In the genomic region with DNA sequence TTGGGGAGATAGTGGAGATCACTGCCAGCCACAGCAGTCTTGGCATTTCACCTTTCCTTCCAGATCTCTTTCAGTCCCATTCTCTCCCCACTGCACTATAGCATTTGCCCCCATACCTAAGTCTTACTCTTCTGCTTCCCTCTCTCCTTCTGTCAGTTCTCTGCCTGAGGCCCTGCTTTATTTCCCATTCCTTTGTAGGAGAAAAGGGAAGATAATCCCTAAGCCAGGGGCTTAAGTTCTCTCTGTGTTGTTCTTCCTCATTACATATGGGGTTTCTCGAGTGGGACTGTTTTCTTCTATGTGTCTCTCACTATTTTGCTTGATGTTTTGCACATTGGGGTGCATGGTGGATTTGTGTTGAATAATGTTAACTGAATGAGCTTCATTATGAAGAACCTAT, we compare ENCODE assay signal across 8 cellular contexts. TPM values are rescaled to one million over a fixed set of nuclear protein-coding genes. Genes with fewer than 3 reads are reported as not detected.
DNase-seq lines count a peak whose midpoint lies in the region; ATAC-seq and TF ChIP-seq lines count a peak whose summit lies in the region.

No MANE protein-coding gene starts in this region.

- H2AK5ac ChIP-seq in mesendoderm (ENCODE audit: low read length) = no peak overlapping the region

- in situ Hi-C loops in transverse colon (cut with MboI; ENCODE audit: low pct_ligation_motif_present in 1 of 4, low pct_unique_long_range_greater_than_20kb in 1 of 4, low sequenced_read_pairs in 3 of 4) = no loop called here

- H3K4me3 ChIP-seq in cardiac muscle cell = no peak overlapping the region
- no peak overlapping the region for H3K4me3 ChIP-seq in mesendoderm (ENCODE audit: low read length)
- H3K4me3 ChIP-seq in transverse colon = no peak overlapping the region

- H3K79me1 ChIP-seq in mesendoderm (ENCODE audit: low read length) = no peaks in the 10 kb centered on the region

- intact Hi-C loops in Right ventricle myocardium inferior (cut with DNase I) (loop anchor here (5.0 to 10.0 kb wide), 2 partner anchors 356 to 407 kb away; a partner anchor contains a TSS), transverse colon (cut with DNase I; ENCODE audit: low total_unique reads) (loop anchor here (5.0 kb wide), 1 partner anchor 598 kb away; a partner anchor contains a TSS)

- no peak overlapping the region for H4K5ac ChIP-seq in mesendoderm (ENCODE audit: low read length)

- no CpG with 5 or more reads among the region's 1 CpG for WGBS in mesendoderm (ENCODE audit: extremely low coverage, insufficient coverage, low lambda C conversion rate)
- WGBS in transverse colon (ENCODE audit: low coverage in 1 of 2), 2 donors = 20 to 43% methylated on average over 1 of the region's 1 CpG

- TF ChIP-seq EP300 in transverse colon (IDR thresholded peaks at IDR 0.05; ENCODE audit: low read depth) = no peak

- H3K79me2 ChIP-seq in mesendoderm (ENCODE audit: control insufficient read depth, insufficient read depth, low read length) = no peaks in the 10 kb centered on the region

- H3K4me2 ChIP-seq in mesendoderm (ENCODE audit: low read length) = no peak overlapping the region

- H3K36me3 ChIP-seq in cardiac muscle cell = peaks cover 1% of the 10 kb centered on the region
- no peaks in the 10 kb centered on the region for H3K36me3 ChIP-seq in mesendoderm (ENCODE audit: control insufficient read depth, insufficient read depth, low read length)
- H3K36me3 ChIP-seq in transverse colon = no peaks in the 10 kb centered on the region

- H2BK120ac ChIP-seq in mesendoderm (ENCODE audit: low read depth, low read length) = no peak overlapping the region

- no peak for TF ChIP-seq CTCF in cardiac muscle cell (IDR thresholded peaks at IDR 0.05; ENCODE audit: low read depth, low read length)
- no peak for TF ChIP-seq CTCF in transverse colon (IDR thresholded peaks at IDR 0.05)

- no peak for ATAC-seq in Right ventricle myocardium inferior
- ATAC-seq in activated naive CD4-positive, alpha-beta T cell treated with anti-CD3 and anti-CD28 coated beads, Interleukin-2, amount 50 U/mL, for 72 hours = no peak

- H3K4me1 ChIP-seq in cardiac muscle cell (ENCODE audit: low read depth) (peaks cover 29% of the 10 kb centered on the region), mesendoderm (ENCODE audit: control insufficient read depth, low read depth, low read length) (peaks cover 8% of the 10 kb centered on the region), transverse colon (peaks cover 41 to 85% (median 55%) of the 10 kb centered on the region in 4 donors)

- peaks cover 9% of the 10 kb centered on the region in 2 donors for H3K36me3 Mint-ChIP-seq in activated naive CD4-positive, alpha-beta T cell treated with anti-CD3 and anti-CD28 coated beads, Interleukin-2, amount 50 U/mL, for 72 hours

- H3K23ac ChIP-seq in mesendoderm (ENCODE audit: low read length) = no peak overlapping the region

- H3K56ac ChIP-seq in mesendoderm (ENCODE audit: low read length) = peak overlapping the region; percentile 46

- H3K18ac ChIP-seq in mesendoderm (ENCODE audit: low read length) = no peak overlapping the region

- H2BK15ac ChIP-seq in mesendoderm (replicated peaks; ENCODE audit: low read depth) = no peak overlapping the region

- peak overlapping the region; percentile 80 to 96 for H3K27ac Mint-ChIP-seq in activated naive CD4-positive, alpha-beta T cell treated with anti-CD3 and anti-CD28 coated beads, Interleukin-2, amount 50 U/mL, for 72 hours

- H3K27me3 ChIP-seq in cardiac muscle cell (no peaks in the 10 kb centered on the region), mesendoderm (ENCODE audit: insufficient read depth, low read length, poor library complexity) (no peaks in the 10 kb centered on the region), transverse colon (no peaks in the 10 kb centered on the region)

- H4K8ac ChIP-seq in mesendoderm (ENCODE audit: low read depth, low read length) = no peak overlapping the region

- H3K27ac ChIP-seq in cardiac muscle cell (peak overlapping the region; percentile 94), mesendoderm (ENCODE audit: low read depth, low read length) (no peak overlapping the region), transverse colon (peak overlapping the region; percentile 97 to 99 (median 99))

- no peaks in the 10 kb centered on the region for H3K9me3 Mint-ChIP-seq in activated naive CD4-positive, alpha-beta T cell treated with anti-CD3 and anti-CD28 coated beads, Interleukin-2, amount 50 U/mL, for 72 hours

- H3K9me3 ChIP-seq in cardiac muscle cell (ENCODE audit: low read depth) (no peaks in the 10 kb centered on the region), transverse colon (no peaks in the 10 kb centered on the region)

- H3K9ac ChIP-seq in mesendoderm (ENCODE audit: low read length) = no peak overlapping the region

- H3K4ac ChIP-seq in mesendoderm (ENCODE audit: low read depth, low read length) = no peak overlapping the region

- DNase-seq in cardiac muscle cell (ENCODE audit: low read depth in 1 of 2, low spot score in 1 of 2) = no peak
- no peak for DNase-seq in Right ventricle myocardium inferior (ENCODE audit: missing footprints)
- DNase-seq in activated naive CD4-positive, alpha-beta T cell treated with anti-CD3 and anti-CD28 coated beads, Interleukin-2, amount 50 U/mL, for 72 hours (ENCODE audit: low spot score in 2 of 2) = no peak
- no peak for DNase-seq in mesendoderm
- DNase-seq in transverse colon = no peak
- no peak for DNase-seq in occipital lobe (lab: John Stamatoyannopoulos, UW)
- DNase-seq in NCI-H774 (lab: John Stamatoyannopoulos, UW) = no peak
- DNase-seq in iPS-NIHi11 (ENCODE audit: low spot score) = no peak

- no peak overlapping the region for H2BK5ac ChIP-seq in mesendoderm (ENCODE audit: low read length)

- no peak for TF ChIP-seq POLR2A in transverse colon (IDR thresholded peaks at IDR 0.05)

RNA-seq across cellular contexts. Expression of a gene that starts 6.4 kb away (rescaled TPM):
- total RNA-seq in cardiac muscle cell = 11.1 and 20.8 TPM in 2 replicates
- polyA plus RNA-seq in cardiac muscle cell = 9.0 and 9.7 TPM in 2 replicates
- 25.0 TPM for total RNA-seq in Right ventricle myocardium inferior
- 10 to 100 TPM; 34.9 to 41.2 TPM for total RNA-seq in activated naive CD4-positive, alpha-beta T cell treated with anti-CD3 and anti-CD28 coated beads, Interleukin-2, amount 50 U/mL, for 72 hours
- polyA plus RNA-seq in mesendoderm (2013, experiment 1 of 2) = 1.9 TPM
- polyA plus RNA-seq in mesendoderm (2013, experiment 2 of 2) = 1.8 TPM
- total RNA-seq in transverse colon = 10 to 100 TPM; 18.3 to 33.7 (median 30.2) TPM
- total RNA-seq in occipital lobe = 16.4 TPM

RNA-seq across cellular contexts. Expression of a gene that starts 14.4 kb away (rescaled TPM):
- 27.4 and 51.2 TPM in 2 replicates for total RNA-seq in cardiac muscle cell
- polyA plus RNA-seq in cardiac muscle cell = 31.3 and 66.1 TPM in 2 replicates
- total RNA-seq in Right ventricle myocardium inferior = 35.4 TPM
- 1 to 10 TPM; 1.3 to 1.8 TPM for total RNA-seq in activated naive CD4-positive, alpha-beta T cell treated with anti-CD3 and anti-CD28 coated beads, Interleukin-2, amount 50 U/mL, for 72 hours
- polyA plus RNA-seq in mesendoderm (2013, experiment 1 of 2) = 2.9 TPM
- polyA plus RNA-seq in mesendoderm (2013, experiment 2 of 2) = 2.3 TPM
- 10 to 100 TPM in 1 of 4 donors, 1 to 10 TPM in 3; 2.4 to 13.1 (median 6.8) TPM for total RNA-seq in transverse colon
- total RNA-seq in occipital lobe = 1.2 TPM

RNA-seq across cellular contexts. Expression of a gene that starts 16.9 kb away (rescaled TPM):
- 107 and 130 TPM in 2 replicates for total RNA-seq in cardiac muscle cell
- polyA plus RNA-seq in cardiac muscle cell = 158 and 168 TPM in 2 replicates
- total RNA-seq in Right ventricle myocardium inferior = 105 TPM
- 100 to 1,000 TPM in 1 of 2 donors, 10 to 100 TPM in 1; 91.4 to 103 TPM for total RNA-seq in activated naive CD4-positive, alpha-beta T cell treated with anti-CD3 and anti-CD28 coated beads, Interleukin-2, amount 50 U/mL, for 72 hours
- polyA plus RNA-seq in mesendoderm (2013, experiment 1 of 2) = 35.8 TPM
- polyA plus RNA-seq in mesendoderm (2013, experiment 2 of 2) = 33.4 TPM
- 10 to 100 TPM; 59.8 to 95.3 (median 86.5) TPM for total RNA-seq in transverse colon
- total RNA-seq in occipital lobe = 20.1 TPM

RNA-seq across cellular contexts. Expression of a gene that starts 17.4 kb away (rescaled TPM):
- total RNA-seq in cardiac muscle cell (14.0 and 14.3 TPM in 2 replicates), Right ventricle myocardium inferior (21.7 TPM), transverse colon (10 to 100 TPM in 1 of 4 donors, 1 to 10 TPM in 2, not detected in 1; 4.9 to 50.4 (median 9.6) TPM), occipital lobe (14.2 TPM)
- polyA plus RNA-seq in cardiac muscle cell = 10.7 and 13.7 TPM in 2 replicates
- 10 to 100 TPM in 1 of 2 donors, 1 to 10 TPM in 1; 8.0 to 20.2 TPM for total RNA-seq in activated naive CD4-positive, alpha-beta T cell treated with anti-CD3 and anti-CD28 coated beads, Interleukin-2, amount 50 U/mL, for 72 hours
- polyA plus RNA-seq in mesendoderm (2013, experiment 1 of 2) = 12.7 TPM
- 13.3 TPM for polyA plus RNA-seq in mesendoderm (2013, experiment 2 of 2)

RNA-seq across cellular contexts. Expression of a gene that starts 48.1 kb away (rescaled TPM):
- total RNA-seq in cardiac muscle cell (40.2 and 64.7 TPM in 2 replicates), Right ventricle myocardium inferior (18.0 TPM), transverse colon (10 to 100 TPM; 53.0 to 71.6 (median 62.0) TPM), occipital lobe (337 TPM)
- 15.9 and 19.7 TPM in 2 replicates for polyA plus RNA-seq in cardiac muscle cell
- total RNA-seq in activated naive CD4-positive, alpha-beta T cell treated with anti-CD3 and anti-CD28 coated beads, Interleukin-2, amount 50 U/mL, for 72 hours = 100 to 1,000 TPM; 182 to 212 TPM
- polyA plus RNA-seq in mesendoderm (2013, experiment 1 of 2) = 10.2 TPM
- polyA plus RNA-seq in mesendoderm (2013, experiment 2 of 2) = 10.2 TPM
